In genomic region chr3:170488802-170489201, GRCh38 we compare ENCODE assay signal across 15 cellular contexts.
DNase-seq lines count a peak whose midpoint lies in the region; ATAC-seq and TF ChIP-seq lines count a peak whose summit lies in the region.
"Had no signal": no experiment of that assay in that cellular context is flagged by ENCODE, and none has a peak within 500 bp of the region (broad histone marks: within the 10 kb centered on the region; RNA-seq: fewer than 3 reads in every experiment).

No MANE protein-coding gene starts in this region.

- H3K36me3 ChIP-seq in IMR-90 (ENCODE audit: control insufficient read depth, insufficient read depth, low read length) (no peaks in the 10 kb centered on the region), hepatocyte (replicated peaks; ENCODE audit: insufficient read depth, low read depth) (no peaks in the 10 kb centered on the region)

- H4K5ac ChIP-seq in IMR-90 (ENCODE audit: low read depth, low read length), result no peak overlapping the region

- WGBS in IMR-90 (ENCODE audit: extremely low coverage in 2 of 2, insufficient read length in 1 of 2), 2 experiments, result no CpG with 5 or more reads among the region's 4 CpGs
- 34% methylated on average over 4 of the region's 4 CpGs for WGBS in hepatocyte (ENCODE audit: low lambda C conversion rate, missing lambda C conversion rate)

- H3K4me1 ChIP-seq in IMR-90 (ENCODE audit: control insufficient read depth, insufficient read depth, low read length), result peaks cover 2% of the 10 kb centered on the region
- peaks cover 13% of the 10 kb centered on the region for H3K4me1 ChIP-seq in hepatocyte (ENCODE audit: insufficient read depth)
- H3K4me1 ChIP-seq: parathyroid adenoma had no signal

- no peak overlapping the region for H2BK20ac ChIP-seq in IMR-90 (ENCODE audit: low read depth, low read length)

- no TSS peak for BruUV-seq in IMR-90 (replicated peaks; lab: Mats Ljungman, UMichigan)

- no peak overlapping the region for H2BK15ac ChIP-seq in IMR-90 (ENCODE audit: low read depth, low read length)

- H3K79me1 ChIP-seq in IMR-90 (ENCODE audit: low read depth in 1 of 2, low read length in 2 of 2), result no peaks in the 10 kb centered on the region

- no peak overlapping the region for H3K4ac ChIP-seq in IMR-90 (ENCODE audit: low read depth, low read length)

- no peak overlapping the region for H3K23ac ChIP-seq in IMR-90 (ENCODE audit: low read depth, low read length)

- no peak overlapping the region for H3K27ac ChIP-seq in IMR-90 (ENCODE audit: insufficient read depth, low read length)
- no peak overlapping the region for H3K27ac ChIP-seq in hepatocyte
- H3K27ac ChIP-seq: parathyroid adenoma had no signal

- no peaks in the 10 kb centered on the region for H3K79me2 ChIP-seq in hepatocyte
- H3K79me2 ChIP-seq: parathyroid adenoma had no signal

- no peak overlapping the region for H2AK9ac ChIP-seq in IMR-90 (replicated peaks; ENCODE audit: low read depth, low read length, poor library complexity)

- H3K27me3 ChIP-seq in IMR-90 (ENCODE audit: control insufficient read depth, insufficient read depth, low read length), result peaks cover 2% of the 10 kb centered on the region; the same call in 1 of the 2 replicates
- no peaks in the 10 kb centered on the region for H3K27me3 ChIP-seq in hepatocyte

- H3K18ac ChIP-seq in IMR-90 (ENCODE audit: low read depth, low read length), result no peak overlapping the region

- in situ Hi-C loops in IMR-90 (cut with MboI; ENCODE audit: low sequenced_read_pairs), result no loop called here

- ATAC-seq in IMR-90 (ENCODE audit: low read depth) (peak; percentile 64), GM19395 (IDR thresholded peaks at IDR 0.05; ENCODE audit: unreplicated experiment) (no peak), HG03139 (IDR thresholded peaks at IDR 0.05; ENCODE audit: unreplicated experiment) (no peak)
- ATAC-seq: mucosa of descending colon had no signal

- H2AFZ ChIP-seq in IMR-90 (replicated peaks; ENCODE audit: low read length, poor library complexity), result no peak overlapping the region
- no peak overlapping the region for H2AFZ ChIP-seq in hepatocyte
- H2AFZ ChIP-seq: parathyroid adenoma had no signal

- no peak for TF ChIP-seq POLR2A in IMR-90 (IDR thresholded peaks at IDR 0.05; ENCODE audit: low read depth, low read length)

- H2AK5ac ChIP-seq in IMR-90 (ENCODE audit: low read depth, low read length), result no peak overlapping the region

- TF ChIP-seq RAD21 in IMR-90 (IDR thresholded peaks at IDR 0.05; ENCODE audit: low read length), result no peak

- intact Hi-C loops in IMR-90 (cut with micrococcal nuclease), result no loop called here

- H3K9ac ChIP-seq in IMR-90 (ENCODE audit: low read depth, low read length), result no peak overlapping the region
- H3K9ac ChIP-seq: parathyroid adenoma, SK-N-SH had no signal

- CTCF ChIA-PET in IMR-90 (lab: Yijun Ruan, JAX), result interaction anchor here (0.6 kb wide), 1 partner anchor 278 kb away, joined by 3 read pairs; no protein-coding TSS in a partner anchor

- H3K4me2 ChIP-seq in IMR-90 (ENCODE audit: low read depth, low read length), result no peak overlapping the region
- H3K4me2 ChIP-seq in hepatocyte, result no peak overlapping the region
- H3K4me2 ChIP-seq: SK-N-SH had no signal

- 0 out of 2 replicates have a peak, but pooled peaks cover 3% of the 10 kb centered on the region for H3K9me1 ChIP-seq in IMR-90 (ENCODE audit: insufficient read depth, low read length)

- dilution Hi-C loops in IMR-90 (cut with HindIII; ENCODE audit: low sequenced_read_pairs, unreplicated experiment), result no loop called here

- H3K9me2 ChIP-seq in hepatocyte (replicated peaks; ENCODE audit: insufficient read depth), result no peaks in the 10 kb centered on the region
- H3K9me2 ChIP-seq: SK-N-SH had no signal

- H2BK120ac ChIP-seq in IMR-90 (ENCODE audit: low read depth, low read length), result no peak overlapping the region

- no peak overlapping the region for H2BK5ac ChIP-seq in IMR-90 (ENCODE audit: low read depth, low read length, poor library complexity, severe bottlenecking)

- peak; percentile 81 for DNase-seq in AG09319 (ENCODE audit: extremely low read depth, low read depth)
- peak; percentile 78 for DNase-seq in IMR-90
- peak; percentile 83 for DNase-seq in brain pericyte (ENCODE audit: low read depth, low spot score)
- peak; percentile 50 for DNase-seq in hepatocyte (ENCODE audit: low spot score)
- DNase-seq in NCI-H82 (lab: John Stamatoyannopoulos, UW), result no peak
- no peak for DNase-seq in glomerular visceral epithelial cell (ENCODE audit: extremely low spot score)
- DNase-seq: activated CD4-positive, alpha-beta T cell treated with anti-CD3 and anti-CD28 coated beads, Interleukin-2, amount 50 U/mL, for 1 hour; activated T-cell treated with anti-CD3 and anti-CD28 coated beads, Interleukin-2, amount 50 U/mL, for 48 hours; kidney; mucosa of descending colon; NCI-H2107; SK-N-SH had no signal

- POLR2A ChIA-PET in IMR-90 (lab: Charles Lee; ENCODE audit: unreplicated experiment), result no interaction called here

- no peaks in the 10 kb centered on the region for H3K9me3 ChIP-seq in IMR-90 (ENCODE audit: control insufficient read depth, insufficient read depth, low read length)
- H3K9me3 ChIP-seq in hepatocyte (ENCODE audit: low read depth), result no peaks in the 10 kb centered on the region
- H3K9me3 ChIP-seq: mucosa of descending colon, SK-N-SH had no signal

- TF ChIP-seq CTCF in AG09319 (IDR thresholded peaks at IDR 0.05; ENCODE audit: low read depth, low read length) (no peak; the same call in 1 of the 2 replicates), IMR-90 (conservative IDR thresholded peaks at IDR 0.05; ENCODE audit: low read depth, low read length) (no peak), hepatocyte (IDR thresholded peaks at IDR 0.05; ENCODE audit: poor library complexity) (no peak)

- H3K14ac ChIP-seq in IMR-90 (replicated peaks; ENCODE audit: low read depth, low read length), result no peak overlapping the region

- no peak overlapping the region for H3K56ac ChIP-seq in IMR-90 (ENCODE audit: extremely low read depth, insufficient read depth, low read length)

- H4K8ac ChIP-seq in IMR-90 (ENCODE audit: low read depth in 2 of 2, low read length in 2 of 2), result no peak overlapping the region

- no peak overlapping the region for H3K4me3 ChIP-seq in IMR-90 (ENCODE audit: insufficient read depth, low read depth, low read length)
- H3K4me3 ChIP-seq in hepatocyte, result no peak overlapping the region
- H3K4me3 ChIP-seq: mucosa of descending colon had no signal

- H4K20me1 ChIP-seq in IMR-90 (ENCODE audit: insufficient read depth, low read length) (no peaks in the 10 kb centered on the region), hepatocyte (ENCODE audit: insufficient read depth, poor library complexity, severe bottlenecking) (no peaks in the 10 kb centered on the region)

- H4K91ac ChIP-seq in IMR-90 (ENCODE audit: insufficient read depth, low read depth, low read length), result no peak overlapping the region

TF ChIP-seq in IMR-90, 13 proteins besides CTCF, POLR2A, EP300 and RAD21:
- TF ChIP-seq CEBPB (IDR thresholded peaks at IDR 0.05; ENCODE audit: low read depth, low read length) (peak; percentile 64), MXI1 (IDR thresholded peaks at IDR 0.05; ENCODE audit: borderline replicate concordance, low read depth, low read length) (no peak)

Comparison
In these comparisons a context has a peak if more than half of its experiments do, and no peak if none do; other contexts are left out.
1. DNase-seq: peak in AG09319 (single experiment), IMR-90 (single experiment), brain pericyte (single experiment) and hepatocyte (single experiment); none in NCI-H82 (single experiment) and glomerular visceral epithelial cell (single experiment).